9 cellular contexts compared by ENCODE assay signal in genomic region chr13:113785051-113786010, GRCh38. TPM values are rescaled to one million over a fixed set of nuclear protein-coding genes. Genes with fewer than 3 reads are reported as not detected.
DNase-seq lines count a peak whose midpoint lies in the region; ATAC-seq and TF ChIP-seq lines count a peak whose summit lies in the region.
"Had no signal": no experiment of that assay in that cellular context is flagged by ENCODE, and none has a peak within 500 bp of the region (broad histone marks: within the 10 kb centered on the region; RNA-seq: fewer than 3 reads in every experiment).

No MANE protein-coding gene starts in this region.

- DNase-seq in AG20443 (ENCODE audit: low spot score) = peak; percentile 56
- DNase-seq in HCT116 (ENCODE audit: low read depth, low spot score) = peak; percentile 48
- peak; percentile 69 to 90 for DNase-seq in SJSA1 (ENCODE audit: low read depth in 1 of 2, low spot score in 2 of 2)
- DNase-seq in hepatic stellate cell (ENCODE audit: low spot score) = peak; percentile 57
- DNase-seq in NCI-H524 treated with DMSO at 0.1 percent for 48 hours (lab: John Stamatoyannopoulos, UW) = no peak
- DNase-seq in retina = no peak
- no peak for DNase-seq in UCSD-AML1 (lab: John Stamatoyannopoulos, UW; ENCODE audit: unreplicated experiment)
- DNase-seq: natural killer cell had no signal

- CTCF ChIA-PET in HCT116 (lab: Charles Lee) = no interaction called here

- intact Hi-C loops in HCT116 (cut with micrococcal nuclease) = no loop called here

- H3K4me3 ChIP-seq in HCT116 (replicated peaks in 1 of 2; ENCODE audit: low read depth in 1 of 2, low read length in 2 of 2) (no peak overlapping the region), SJSA1 (no peak overlapping the region)

- H3K9me3 ChIP-seq in HCT116 (ENCODE audit: control insufficient read depth in 1 of 2, insufficient read depth in 1 of 2, low read depth in 1 of 2, low read length in 2 of 2) (no peaks in the 10 kb centered on the region), SJSA1 (replicated peaks) (no peaks in the 10 kb centered on the region; the same call in 1 of the 2 replicates)

- TF ChIP-seq CTCF in HCT116 (IDR thresholded peaks at IDR 0.05 in 2 of 3, conservative IDR thresholded peaks at IDR 0.05 in 1 of 3; ENCODE audit: borderline replicate concordance in 1 of 3, insufficient read depth in 1 of 3, low read depth in 2 of 3, low read length in 2 of 3) = no peak

- no peaks in the 10 kb centered on the region for H3K36me3 ChIP-seq in HCT116 (ENCODE audit: control insufficient read depth in 1 of 2, insufficient read depth in 2 of 2, low read length in 2 of 2)
- no peaks in the 10 kb centered on the region for H3K36me3 ChIP-seq in SJSA1

- no peak for TF ChIP-seq RAD21 in HCT116 (IDR thresholded peaks at IDR 0.05; ENCODE audit: low read depth)

- peak overlapping the region; percentile 59 for H3K4me2 ChIP-seq in HCT116 (ENCODE audit: low read length)

- H3K27me3 ChIP-seq in HCT116 (ENCODE audit: insufficient read depth, low read length) (no peaks in the 10 kb centered on the region), SJSA1 (replicated peaks) (peaks cover 18% of the 10 kb centered on the region)

- POLR2A ChIA-PET in HCT116 (lab: Charles Lee) = no interaction called here

- no peaks in the 10 kb centered on the region for H3K9me2 ChIP-seq in HCT116 (ENCODE audit: insufficient read depth)

- H3K79me2 ChIP-seq in HCT116 (ENCODE audit: insufficient read depth, low read length) = no peaks in the 10 kb centered on the region

- RAD21 ChIA-PET in HCT116 (lab: Charles Lee; ENCODE audit: low non-redundant PET in 1 of 2, low total read pairs in 2 of 2, uncharacterized antibody in 2 of 2, unreplicated experiment in 2 of 2) = no interaction called here

- H3K4me1 ChIP-seq in HCT116 (ENCODE audit: control insufficient read depth in 1 of 2, insufficient read depth in 2 of 2, low read length in 2 of 2) (peaks cover 12 to 16% of the 10 kb centered on the region in 2 experiments), SJSA1 (replicated peaks) (peaks cover 19% of the 10 kb centered on the region)

- H3K9ac ChIP-seq in HCT116 (ENCODE audit: low read length) = no peak overlapping the region

- no TSS peak for BruUV-seq in HCT116 (replicated peaks; lab: Mats Ljungman, UMichigan)

- no peaks in the 10 kb centered on the region for H4K20me1 ChIP-seq in HCT116 (ENCODE audit: insufficient read depth)

- H2AFZ ChIP-seq in HCT116 (ENCODE audit: low read depth, low read length, poor library complexity, severe bottlenecking) = no peak overlapping the region

- H3K27ac ChIP-seq in HCT116 (ENCODE audit: low read depth, low read length) (no peak overlapping the region), SJSA1 (no peak overlapping the region)

- ATAC-seq in HCT116 (peak; percentile 74), GM19328 (IDR thresholded peaks at IDR 0.05; ENCODE audit: unreplicated experiment) (no peak)
- ATAC-seq: natural killer cell had no signal

- no peak for TF ChIP-seq POLR2A in HCT116 (IDR thresholded peaks at IDR 0.05; ENCODE audit: borderline replicate concordance, extremely low read depth, insufficient read depth, insufficient read length)

TF ChIP-seq in HCT116, 20 proteins besides CTCF, POLR2A, EP300 and RAD21:
- TF ChIP-seq SRF (IDR thresholded peaks at IDR 0.05; ENCODE audit: low read depth) (no peak), TCF7L2 (IDR thresholded peaks at IDR 0.05; ENCODE audit: borderline replicate concordance, extremely low read depth, insufficient read depth, insufficient read length) (no peak), JUND (IDR thresholded peaks at IDR 0.05) (peak; percentile 61), FOSL1 (IDR thresholded peaks at IDR 0.05; ENCODE audit: low read depth) (peak; percentile 48), CEBPB (IDR thresholded peaks at IDR 0.05; ENCODE audit: low read depth) (no peak), ZFX (IDR thresholded peaks at IDR 0.05) (no peak), SIN3A (IDR thresholded peaks at IDR 0.05; ENCODE audit: low read depth) (no peak), CBX3 (IDR thresholded peaks at IDR 0.05; ENCODE audit: low read depth) (peak; percentile 39; the same call in 1 of the 2 replicates), YY1 (IDR thresholded peaks at IDR 0.05; ENCODE audit: extremely low read depth, insufficient replicate concordance, low read depth, low read length) (peak; percentile 47), EZH2phosphoT487 (IDR thresholded peaks at IDR 0.05; ENCODE audit: borderline replicate concordance) (no peak), ZNF274 (IDR thresholded peaks at IDR 0.05; ENCODE audit: low read depth, low read length) (no peak), ELF1 (IDR thresholded peaks at IDR 0.05; ENCODE audit: borderline replicate concordance, low read depth) (no peak), POLR2AphosphoS5 (IDR thresholded peaks at IDR 0.05; ENCODE audit: low read depth, low read length) (peak; percentile 17; the same call in 1 of the 2 replicates), SP1 (IDR thresholded peaks at IDR 0.05; ENCODE audit: low read depth) (peak; percentile 56), ZBTB33 (IDR thresholded peaks at IDR 0.05; ENCODE audit: extremely low read depth, insufficient replicate concordance, low read length) (no peak), EZH2 (IDR thresholded peaks at IDR 0.05) (no peak), REST (IDR thresholded peaks at IDR 0.05; ENCODE audit: low read depth) (no peak), EGR1 (IDR thresholded peaks at IDR 0.05; ENCODE audit: low read depth) (no peak; the same call in 1 of the 2 replicates), MAX (IDR thresholded peaks at IDR 0.05) (0 out of 2 replicates have a peak, but pooled peaks have one; percentile 30)
- TF ChIP-seq, protein P1, sequence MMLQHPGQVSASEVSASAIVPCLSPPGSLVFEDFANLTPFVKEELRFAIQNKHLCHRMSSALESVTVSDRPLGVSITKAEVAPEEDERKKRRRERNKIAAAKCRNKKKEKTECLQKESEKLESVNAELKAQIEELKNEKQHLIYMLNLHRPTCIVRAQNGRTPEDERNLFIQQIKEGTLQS (IDR thresholded peaks at IDR 0.05) = no peak
TF ChIP-seq in HCT116: peak in this region for 7.

RNA-seq across cellular contexts. Expression of gene TMEM255B, which starts 26.3 kb away (rescaled TPM):
- total RNA-seq in HCT116 (2021; ENCODE audit: unreplicated experiment) = 7.7 TPM
- 3.3 and 3.4 TPM in 2 replicates for polyA plus RNA-seq in HCT116 (2012)
- 1.8 and 2.7 TPM in 2 replicates for total RNA-seq in SJSA1 (2014; rRNA removed; shearing (Covaris generic))

Comparison
In these comparisons a context has a peak if more than half of its experiments do, and no peak if none do; other contexts are left out.
1. DNase-seq: peak in AG20443 (single experiment), HCT116 (single experiment), SJSA1 (2 of 2) and hepatic stellate cell (single experiment); none in NCI-H524 treated with DMSO at 0.1 percent for 48 hours (single experiment), retina (single experiment) and UCSD-AML1 (single experiment).